8 cellular contexts compared by ENCODE assay signal in the genomic region with DNA sequence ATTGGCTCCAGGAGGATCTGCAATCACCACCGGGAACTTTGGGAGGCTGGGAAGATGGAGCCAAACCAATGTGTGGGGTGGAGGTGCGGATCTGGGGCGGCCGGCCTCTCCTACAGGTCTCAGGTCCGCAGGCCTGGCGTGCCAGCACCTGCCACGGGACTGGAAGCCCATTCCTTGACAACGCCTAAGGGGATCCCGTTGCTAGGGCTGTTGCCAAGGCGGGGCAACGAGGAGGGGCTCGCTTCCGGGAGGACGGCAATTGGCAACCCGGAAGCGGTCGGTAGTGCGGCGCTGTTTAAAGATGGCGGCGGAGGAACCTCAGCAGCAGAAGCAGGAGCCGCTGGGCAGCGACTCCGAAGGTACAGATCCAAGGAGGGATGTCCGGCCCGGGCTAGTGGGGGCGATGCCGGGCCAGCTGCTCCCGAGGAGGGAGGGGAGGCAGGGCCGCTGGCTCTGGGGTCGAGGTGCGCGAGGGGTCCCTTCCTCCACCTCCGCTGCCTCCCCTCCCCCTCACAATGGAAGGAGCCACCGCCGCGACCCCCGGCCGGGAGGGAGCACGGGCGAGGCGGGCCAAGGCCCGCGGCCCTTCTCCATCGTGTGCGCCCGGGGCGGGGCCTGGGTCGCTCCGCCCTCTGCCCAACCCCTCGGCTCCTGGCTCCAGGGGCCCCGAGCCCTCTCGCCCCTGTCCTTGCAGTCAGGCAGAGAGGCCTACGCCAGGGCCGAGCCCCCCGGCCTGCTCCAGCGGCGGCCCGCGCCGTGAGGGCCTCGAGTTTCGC. TPM values are rescaled to one million over a fixed set of nuclear protein-coding genes. Genes with fewer than 3 reads are reported as not detected.
DNase-seq lines count a peak whose midpoint lies in the region; ATAC-seq, FAIRE-seq and TF ChIP-seq lines count a peak whose summit lies in the region.

A gene with protein sequence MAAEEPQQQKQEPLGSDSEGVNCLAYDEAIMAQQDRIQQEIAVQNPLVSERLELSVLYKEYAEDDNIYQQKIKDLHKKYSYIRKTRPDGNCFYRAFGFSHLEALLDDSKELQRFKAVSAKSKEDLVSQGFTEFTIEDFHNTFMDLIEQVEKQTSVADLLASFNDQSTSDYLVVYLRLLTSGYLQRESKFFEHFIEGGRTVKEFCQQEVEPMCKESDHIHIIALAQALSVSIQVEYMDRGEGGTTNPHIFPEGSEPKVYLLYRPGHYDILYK (plus strand): TSS at position 283 of the 776 bp plus-strand sequence. CDS start 19 bp downstream, at position 302.

- H3K36me3 ChIP-seq in HUES64 (ENCODE audit: insufficient read depth, low read length) (peaks cover 32% of the 10 kb centered on the region), OCI-LY3 (replicated peaks; ENCODE audit: low read depth, low read length) (peaks cover 16% of the 10 kb centered on the region), endothelial cell of umbilical vein (ENCODE audit: control insufficient read depth in 2 of 2, extremely low read depth in 1 of 2, insufficient read depth in 2 of 2, low read length in 2 of 2) (peaks cover 0 to 12% of the 10 kb centered on the region in 2 experiments)

- H3K4me1 ChIP-seq in HUES64 (ENCODE audit: insufficient read depth, low read length) (0 out of 2 replicates have a peak, but pooled peaks cover 5% of the 10 kb centered on the region), OCI-LY3 (ENCODE audit: low read length) (peaks cover 18% of the 10 kb centered on the region), endothelial cell of umbilical vein (ENCODE audit: control insufficient read depth, extremely low read depth, insufficient read depth, low read length) (peaks cover 7% of the 10 kb centered on the region)

- peak; percentile 91 for TF ChIP-seq POLR2A in endothelial cell of umbilical vein (IDR thresholded peaks at IDR 0.05; ENCODE audit: low read depth, low read length)

- ATAC-seq in GM21390 (IDR thresholded peaks at IDR 0.05; ENCODE audit: unreplicated experiment): peak; percentile 92

- peak within 1 kb of the TSS; percentile 95 for H3K4me2 ChIP-seq in OCI-LY3 (ENCODE audit: low read length)
- peak within 1 kb of the TSS; percentile 84 for H3K4me2 ChIP-seq in endothelial cell of umbilical vein (ENCODE audit: insufficient read depth, low read length)

- dilution Hi-C loops in endothelial cell of umbilical vein (cut with MboI; ENCODE audit: extremely low pct_ligation_motif_present, low sequenced_read_pairs): no loop called here

- H3K9me1 ChIP-seq in endothelial cell of umbilical vein (replicated peaks; ENCODE audit: control insufficient read depth, extremely low read depth, insufficient read depth, low read length): no peaks in the 10 kb centered on the region

- no TSS peak for BruUV-seq in endothelial cell of umbilical vein (replicated peaks; lab: Mats Ljungman, UMichigan)

- H3K27ac ChIP-seq in HUES64 (ENCODE audit: low read depth, low read length) (peak within 1 kb of the TSS; percentile 99), OCI-LY3 (ENCODE audit: low read length) (peak within 1 kb of the TSS; percentile 71), endothelial cell of umbilical vein (ENCODE audit: insufficient read depth, low read depth, low read length) (peak within 1 kb of the TSS; percentile 48)

- under 1% methylated on average over 63 of the region's 63 CpGs for WGBS in HUES64

- H3K27me3 ChIP-seq in HUES64 (ENCODE audit: insufficient read depth, low read length) (no peaks in the 10 kb centered on the region), OCI-LY3 (ENCODE audit: low read depth, low read length) (no peaks in the 10 kb centered on the region), endothelial cell of umbilical vein (ENCODE audit: control insufficient read depth in 2 of 2, insufficient read depth in 2 of 2, low read length in 2 of 2) (no peaks in the 10 kb centered on the region)

- DNase-seq in COLO829 (ENCODE audit: low spot score) (peak; percentile 93), endothelial cell of umbilical vein (ENCODE audit: low read depth, low spot score) (peak; percentile 91), midbrain (lab: John Stamatoyannopoulos, UW) (peak; percentile 88)
- DNase-seq in activated CD8-positive, alpha-beta memory T cell treated with anti-CD3 and anti-CD28 coated beads, Interleukin-2, amount 50 U/mL, for 48 hours: peak; percentile 91
- DNase-seq in stimulated activated CD8-positive, alpha-beta memory T cell treated with anti-CD3 and anti-CD28 coated beads, Interleukin-2, amount 100 ng/mL, for 1 hour (ENCODE audit: low read depth in 2 of 2): peak; percentile 60 to 76

- H4K20me1 ChIP-seq in OCI-LY3 (ENCODE audit: insufficient read depth, low read length): peaks cover 15% of the 10 kb centered on the region
- H4K20me1 ChIP-seq in endothelial cell of umbilical vein (replicated peaks; ENCODE audit: control insufficient read depth, extremely low read depth, insufficient read depth, low read length): no peaks in the 10 kb centered on the region

- intact Hi-C loops in endothelial cell of umbilical vein (cut with micrococcal nuclease): loop anchor here (1.0 kb wide), 1 partner anchor 12 kb away; a partner anchor contains a TSS

- no peaks in the 10 kb centered on the region for H3K9me3 ChIP-seq in HUES64 (ENCODE audit: insufficient read depth, low read depth, low read length)
- H3K9me3 ChIP-seq in OCI-LY3 (ENCODE audit: insufficient read depth, low read length): no peaks in the 10 kb centered on the region
- H3K9me3 ChIP-seq in endothelial cell of umbilical vein (replicated peaks; ENCODE audit: control insufficient read depth, insufficient read depth, low read length): no peaks in the 10 kb centered on the region

- H2AFZ ChIP-seq in OCI-LY3 (ENCODE audit: low read depth, low read length) (peak within 1 kb of the TSS; percentile 92), endothelial cell of umbilical vein (ENCODE audit: low read depth, low read length) (peak within 1 kb of the TSS; percentile 90)

- peaks cover 45% of the 10 kb centered on the region for H3K79me2 ChIP-seq in OCI-LY3 (ENCODE audit: low read length)
- peaks cover 24% of the 10 kb centered on the region for H3K79me2 ChIP-seq in endothelial cell of umbilical vein (ENCODE audit: control insufficient read depth, insufficient read depth, low read length)

- CTCF ChIA-PET in endothelial cell of umbilical vein (lab: Charles Lee): interaction anchor here (1.1 to 1.4 kb wide), 2 partner anchors 14 to 148 kb away, joined by 3 to 6 read pairs; no protein-coding TSS in a partner anchor

- peak; percentile 95 for FAIRE-seq in endothelial cell of umbilical vein (lab: Jason Lieb, UNC)

- TF ChIP-seq CTCF in OCI-LY3 (IDR thresholded peaks at IDR 0.05; ENCODE audit: low read depth, low read length): no peak
- no peak for TF ChIP-seq CTCF in endothelial cell of umbilical vein (IDR thresholded peaks at IDR 0.05; ENCODE audit: extremely low read depth in 1 of 2, insufficient read depth in 1 of 2, low read depth in 1 of 2, low read length in 2 of 2)

- H3K9ac ChIP-seq in HUES64 (ENCODE audit: low read depth, low read length): peak within 1 kb of the TSS; percentile 97
- peak within 1 kb of the TSS; percentile 85 for H3K9ac ChIP-seq in OCI-LY3 (ENCODE audit: low read length)
- peak within 1 kb of the TSS; percentile 91 for H3K9ac ChIP-seq in endothelial cell of umbilical vein (replicated peaks; ENCODE audit: extremely low read depth, insufficient read depth, low read length)

- H3K4me3 ChIP-seq in HUES64 (ENCODE audit: low read length): peak within 1 kb of the TSS; percentile 93
- peak within 1 kb of the TSS; percentile 86 for H3K4me3 ChIP-seq in OCI-LY3 (ENCODE audit: low read length)
- H3K4me3 ChIP-seq in endothelial cell of umbilical vein (replicated peaks in 1 of 3; ENCODE audit: insufficient read depth in 1 of 3, low read depth in 1 of 3, low read length in 3 of 3): peak within 1 kb of the TSS; percentile 71 to 99 (median 72)

- POLR2A ChIA-PET in endothelial cell of umbilical vein (lab: Charles Lee): no interaction called here

TF ChIP-seq in endothelial cell of umbilical vein, 7 proteins besides CTCF, POLR2A, EP300 and RAD21:
- TF ChIP-seq POLR2AphosphoS5 (IDR thresholded peaks at IDR 0.05; ENCODE audit: insufficient read depth, low read depth, low read length): peak; percentile 87
- TF ChIP-seq, protein P1, sequence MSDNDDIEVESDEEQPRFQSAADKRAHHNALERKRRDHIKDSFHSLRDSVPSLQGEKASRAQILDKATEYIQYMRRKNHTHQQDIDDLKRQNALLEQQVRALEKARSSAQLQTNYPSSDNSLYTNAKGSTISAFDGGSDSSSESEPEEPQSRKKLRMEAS (IDR thresholded peaks at IDR 0.05; ENCODE audit: insufficient read depth, insufficient read length): no peak

RNA-seq across cellular contexts. Expression of the gene that starts here (rescaled TPM):
- 120 TPM for polyA plus RNA-seq in HUES64 (2013, experiment 1 of 2)
- polyA plus RNA-seq in HUES64 (2013, experiment 2 of 2): 114 TPM
- 80.0 and 81.9 TPM in 2 replicates for total RNA-seq in endothelial cell of umbilical vein
- polyA plus RNA-seq in endothelial cell of umbilical vein: 256 and 316 TPM in 2 replicates
- polyA plus RNA-seq in endothelial cell of umbilical vein (2011; cell fraction: cytosol; rRNA removed): 161 and 174 TPM in 2 replicates
- 244 and 248 TPM in 2 replicates for polyA plus RNA-seq in endothelial cell of umbilical vein (2011; cell fraction: nucleus; rRNA removed)
- 122 and 134 TPM in 2 replicates for polyA plus RNA-seq in endothelial cell of umbilical vein (2012)
- polyA minus RNA-seq in endothelial cell of umbilical vein: 77.2 and 88.3 TPM in 2 replicates
- polyA minus RNA-seq in endothelial cell of umbilical vein (2011; cell fraction: cytosol; rRNA and poly(A)+ RNA removed): 68.1 TPM
- polyA minus RNA-seq in endothelial cell of umbilical vein (2011; cell fraction: nucleus; rRNA and poly(A)+ RNA removed): 33.3 and 44.5 TPM in 2 replicates

Comparison
In these comparisons a context has a peak if more than half of its experiments do, and no peak if none do; other contexts are left out.
1. Peak in every context shown above with its lines: DNase-seq, ATAC-seq, H3K4me3 ChIP-seq and H3K27ac ChIP-seq.
2. H3K27ac ChIP-seq: peak in every context shown above with its lines; median percentile 99 in HUES64; 71 in OCI-LY3; 48 in endothelial cell of umbilical vein.